8 cellular contexts compared by ENCODE assay signal in genomic region chr10:131979821-131980270, GRCh38. TPM values are rescaled to one million over a fixed set of nuclear protein-coding genes. Genes with fewer than 3 reads are reported as not detected.
DNase-seq lines count a peak whose midpoint lies in the region; ATAC-seq and TF ChIP-seq lines count a peak whose summit lies in the region.

No MANE protein-coding gene starts in this region.

- H3K4me1 ChIP-seq in BLaER1 (peaks cover 78% of the 10 kb centered on the region), esophagus (ENCODE audit: control insufficient read depth in 2 of 2, insufficient read depth in 2 of 2, low read length in 1 of 2) (peaks cover 0 to 7% of the 10 kb centered on the region in 2 donors)

- peak overlapping the region in 2 of 3 experiments; percentile 52 to 60 for H3K27ac Mint-ChIP-seq in nephron

- H3K27ac ChIP-seq in BLaER1 (peak overlapping the region; percentile 86), esophagus (ENCODE audit: low read depth in 2 of 2, low read length in 1 of 2) (no peak overlapping the region)

- H3K27me3 ChIP-seq in BLaER1 (no peaks in the 10 kb centered on the region), esophagus (ENCODE audit: control insufficient read depth in 1 of 2, insufficient read depth in 2 of 2, low read length in 2 of 2) (no peaks in the 10 kb centered on the region)

- peak; percentile 24 for DNase-seq in RPMI7951 (ENCODE audit: low read depth)
- no peak for DNase-seq in foreskin melanocyte
- no peak for DNase-seq in GOT3 (lab: John Stamatoyannopoulos, UW)

- peak overlapping the region; percentile 87 to 90 (median 87) for H3K4me3 Mint-ChIP-seq in nephron

- no peak for TF ChIP-seq CTCF in nephron (IDR thresholded peaks at IDR 0.05; ENCODE audit: unreplicated experiment in 3 of 3)

- H3K9me3 ChIP-seq in BLaER1 (0 out of 2 replicates have a peak, but pooled peaks cover 6% of the 10 kb centered on the region), esophagus (ENCODE audit: control insufficient read depth in 2 of 2, insufficient read depth in 1 of 2, low read depth in 1 of 2, low read length in 1 of 2) (no peaks in the 10 kb centered on the region)

- peaks cover 14% of the 10 kb centered on the region for H3K9me3 Mint-ChIP-seq in nephron

- H3K4me2 ChIP-seq in BLaER1: peak overlapping the region; percentile 93

- H3K27me3 Mint-ChIP-seq in nephron (ENCODE audit: low read depth): no peaks in the 10 kb centered on the region

- peaks cover 67% of the 10 kb centered on the region for H4K20me1 ChIP-seq in BLaER1

- peak overlapping the region; percentile 85 for H3K4me3 ChIP-seq in BLaER1
- H3K4me3 ChIP-seq in esophagus (ENCODE audit: low read depth in 1 of 2, low read length in 2 of 2): peak overlapping the region; percentile 33 to 85

- peaks cover 33% of the 10 kb centered on the region for H3K36me3 Mint-ChIP-seq in nephron (ENCODE audit: low read depth)

- H3K9ac ChIP-seq in BLaER1: peak overlapping the region; percentile 90

- ATAC-seq in GM18498 (IDR thresholded peaks at IDR 0.05; ENCODE audit: unreplicated experiment): no peak
- no peak for ATAC-seq in GM18502 (IDR thresholded peaks at IDR 0.05; ENCODE audit: poor library complexity, unreplicated experiment)

- H3K36me3 ChIP-seq in BLaER1: peaks cover 28% of the 10 kb centered on the region
- H3K36me3 ChIP-seq in esophagus (ENCODE audit: control insufficient read depth in 2 of 2, insufficient read depth in 2 of 2, low read length in 1 of 2): no peaks in the 10 kb centered on the region

- 29 to 30% methylated on average over 30 of the region's 30 CpGs for WGBS in esophagus, 2 donors

- peaks cover 49% of the 10 kb centered on the region for H3K4me1 Mint-ChIP-seq in nephron

RNA-seq across cellular contexts. Expression of gene BNIP3, which starts 1.9 kb away (rescaled TPM):
- 314 and 385 TPM in 2 replicates for total RNA-seq in RPMI7951 (2014; rRNA removed; shearing (Covaris generic))
- polyA plus RNA-seq in esophagus: 10 to 100 TPM; 17.4 to 23.9 TPM
